Comparison of ENCODE assay signal across 31 cellular contexts in genomic region chr7:77629797-77630196, GRCh38.
"Had no signal": no experiment of that assay in that cellular context is flagged by ENCODE, and none has a peak within 500 bp of the region (broad histone marks: within the 10 kb centered on the region; RNA-seq: fewer than 3 reads in every experiment).

No MANE protein-coding gene starts in this region.

- H3K27me3 Mint-ChIP-seq: activated B cell treated with CpG ODN at 0.5 μM for 24 hours; activated CD8-positive, alpha-beta T cell treated with anti-CD3 and anti-CD28 coated beads for 36 hours; activated naive CD4-positive, alpha-beta T cell treated with anti-CD3 and anti-CD28 coated beads, Interleukin-2, amount 10 ng/mL, durations not matched to agents 7 days and 5 days; activated naive CD8-positive, alpha-beta T cell treated with anti-CD3 and anti-CD28 coated beads, Interleukin-2, amount 10 ng/mL, durations not matched to agents 7 days and 5 days; activated T-helper 17 cell treated with anti-CD3 and anti-CD28 coated beads, Interleukin-2, amount 50 U/mL, for 72 hours; brain; T-helper 17 cell had no signal

- H3K9me3 Mint-ChIP-seq: activated B cell treated with CpG ODN at 0.5 μM for 24 hours; activated CD8-positive, alpha-beta T cell treated with anti-CD3 and anti-CD28 coated beads for 36 hours; activated naive CD4-positive, alpha-beta T cell treated with anti-CD3 and anti-CD28 coated beads, Interleukin-2, amount 10 ng/mL, durations not matched to agents 7 days and 5 days; activated naive CD4-positive, alpha-beta T cell treated with anti-CD3 and anti-CD28 coated beads, Interleukin-2, amount 50 U/mL, for 72 hours; activated naive CD8-positive, alpha-beta T cell treated with anti-CD3 and anti-CD28 coated beads, Interleukin-2, amount 10 ng/mL, durations not matched to agents 7 days and 5 days; activated T-cell treated with anti-CD3 and anti-CD28 coated beads, Interleukin-2, amount 50 U/mL, for 4 hours; activated T-helper 17 cell treated with anti-CD3 and anti-CD28 coated beads, Interleukin-2, amount 50 U/mL, for 72 hours; brain; T-helper 2 cell treated with Interferon-gamma antibody and Interleukin-4, amounts not matched to agents 5 μg/mL and 100 μg/mL, for 36 hours had no signal

- H3K36me3 ChIP-seq: colonic mucosa had no signal

- H3K4me3 ChIP-seq: ascending aorta, breast epithelium, cardiac muscle cell, colonic mucosa, esophagus squamous epithelium, gastroesophageal sphincter had no signal

- H3K27ac Mint-ChIP-seq: activated B cell treated with CpG ODN at 0.5 μM for 24 hours; activated CD8-positive, alpha-beta T cell treated with anti-CD3 and anti-CD28 coated beads for 36 hours; activated naive CD4-positive, alpha-beta T cell treated with anti-CD3 and anti-CD28 coated beads, Interleukin-2, amount 10 ng/mL, durations not matched to agents 7 days and 5 days; activated naive CD4-positive, alpha-beta T cell treated with anti-CD3 and anti-CD28 coated beads, Interleukin-2, amount 50 U/mL, for 72 hours; activated naive CD8-positive, alpha-beta T cell treated with anti-CD3 and anti-CD28 coated beads, Interleukin-2, amount 10 ng/mL, durations not matched to agents 7 days and 5 days; activated T-helper 17 cell treated with anti-CD3 and anti-CD28 coated beads, Interleukin-2, amount 50 U/mL, for 72 hours; T-helper 17 cell; T-helper 2 cell treated with Interferon-gamma antibody and Interleukin-4, amounts not matched to agents 5 μg/mL and 100 μg/mL, for 36 hours had no signal

- H3K4me3 Mint-ChIP-seq: activated B cell treated with CpG ODN at 0.5 μM for 24 hours; activated CD8-positive, alpha-beta T cell treated with anti-CD3 and anti-CD28 coated beads for 36 hours; activated naive CD4-positive, alpha-beta T cell treated with anti-CD3 and anti-CD28 coated beads, Interleukin-2, amount 10 ng/mL, durations not matched to agents 7 days and 5 days; activated naive CD8-positive, alpha-beta T cell treated with anti-CD3 and anti-CD28 coated beads, Interleukin-2, amount 10 ng/mL, durations not matched to agents 7 days and 5 days; activated T-cell treated with anti-CD3 and anti-CD28 coated beads, Interleukin-2, amount 50 U/mL, for 4 hours; activated T-helper 17 cell treated with anti-CD3 and anti-CD28 coated beads, Interleukin-2, amount 50 U/mL, for 72 hours; brain; T-helper 17 cell; T-helper 2 cell treated with Interferon-gamma antibody and Interleukin-4, amounts not matched to agents 5 μg/mL and 100 μg/mL, for 36 hours had no signal

- H3K36me3 Mint-ChIP-seq: activated naive CD4-positive, alpha-beta T cell treated with anti-CD3 and anti-CD28 coated beads, Interleukin-2, amount 50 U/mL, for 72 hours had no signal

- H3K27ac ChIP-seq: ascending aorta, breast epithelium, cardiac muscle cell, colonic mucosa, epithelial cell of prostate, esophagus squamous epithelium, gastroesophageal sphincter, WERI-Rb-1 had no signal

- ATAC-seq: activated CD4-positive, CD25-positive, alpha-beta regulatory T cell treated with anti-CD3 and anti-CD28 coated beads, Interleukin-2, amount 50 U/mL, for 24 hours; activated CD8-positive, alpha-beta T cell treated with anti-CD3 and anti-CD28 coated beads for 36 hours; activated naive CD4-positive, alpha-beta T cell treated with anti-CD3 and anti-CD28 coated beads, Interleukin-2, amount 50 U/mL, for 72 hours; activated T-cell treated with anti-CD3 and anti-CD28 coated beads, Interleukin-2, amount 50 U/mL, for 4 hours; activated T-helper 17 cell treated with anti-CD3 and anti-CD28 coated beads, Interleukin-2, amount 50 U/mL, for 72 hours; gastroesophageal sphincter; T-helper 17 cell had no signal

- DNase-seq: activated B cell treated with CpG ODN at 0.5 μM for 24 hours; activated CD4-positive, alpha-beta T cell treated with anti-CD3 and anti-CD28 coated beads for 48 hours; activated CD4-positive, alpha-beta T cell treated with anti-CD3 and anti-CD28 coated beads, Interleukin-2, amount 50 U/mL, for 1 hour; activated CD4-positive, alpha-beta T cell treated with anti-CD3 and anti-CD28 coated beads, Interleukin-2, amount 50 U/mL, for 48 hours; activated CD8-positive, alpha-beta memory T cell treated with anti-CD3 and anti-CD28 coated beads for 24 hours; activated CD8-positive, alpha-beta T cell treated with anti-CD3 and anti-CD28 coated beads for 36 hours; activated effector memory CD4-positive, alpha-beta T cell treated with anti-CD3 and anti-CD28 coated beads, Interleukin-2, amount 50 U/mL, for 16 hours; activated naive CD4-positive, alpha-beta T cell; activated naive CD4-positive, alpha-beta T cell treated with anti-CD3 and anti-CD28 coated beads, Interleukin-2, amount 10 ng/mL, durations not matched to agents 7 days and 5 days; activated naive CD8-positive, alpha-beta T cell treated with anti-CD3 and anti-CD28 coated beads, Interleukin-2, amount 10 ng/mL, durations not matched to agents 7 days and 5 days; activated T-cell treated with anti-CD3 and anti-CD28 coated beads, Interleukin-2, amount 50 U/mL, for 4 hours; central memory CD4-positive, alpha-beta T cell; cerebellar nuclear complex; colonic mucosa; effector CD8-positive, alpha-beta T cell; esophagus squamous epithelium; foreskin melanocyte; T-helper 1 cell; T-helper 17 cell; T1000; WERI-Rb-1 had no signal

- H3K9me3 ChIP-seq: ascending aorta, breast epithelium, colonic mucosa, esophagus squamous epithelium, gastroesophageal sphincter had no signal

- H3K27me3 ChIP-seq: ascending aorta, breast epithelium, cardiac muscle cell, colonic mucosa, esophagus squamous epithelium, gastroesophageal sphincter had no signal

- H3K4me1 Mint-ChIP-seq: activated B cell treated with CpG ODN at 0.5 μM for 24 hours; activated naive CD4-positive, alpha-beta T cell treated with anti-CD3 and anti-CD28 coated beads, Interleukin-2, amount 10 ng/mL, durations not matched to agents 7 days and 5 days; activated naive CD8-positive, alpha-beta T cell treated with anti-CD3 and anti-CD28 coated beads, Interleukin-2, amount 10 ng/mL, durations not matched to agents 7 days and 5 days; activated T-helper 17 cell treated with anti-CD3 and anti-CD28 coated beads, Interleukin-2, amount 50 U/mL, for 72 hours; T-helper 17 cell had no signal

- H3K4me1 ChIP-seq: ascending aorta, breast epithelium, colonic mucosa, esophagus squamous epithelium, gastroesophageal sphincter had no signal
